ENCODE assay signal across 11 cellular contexts in the genomic region with DNA sequence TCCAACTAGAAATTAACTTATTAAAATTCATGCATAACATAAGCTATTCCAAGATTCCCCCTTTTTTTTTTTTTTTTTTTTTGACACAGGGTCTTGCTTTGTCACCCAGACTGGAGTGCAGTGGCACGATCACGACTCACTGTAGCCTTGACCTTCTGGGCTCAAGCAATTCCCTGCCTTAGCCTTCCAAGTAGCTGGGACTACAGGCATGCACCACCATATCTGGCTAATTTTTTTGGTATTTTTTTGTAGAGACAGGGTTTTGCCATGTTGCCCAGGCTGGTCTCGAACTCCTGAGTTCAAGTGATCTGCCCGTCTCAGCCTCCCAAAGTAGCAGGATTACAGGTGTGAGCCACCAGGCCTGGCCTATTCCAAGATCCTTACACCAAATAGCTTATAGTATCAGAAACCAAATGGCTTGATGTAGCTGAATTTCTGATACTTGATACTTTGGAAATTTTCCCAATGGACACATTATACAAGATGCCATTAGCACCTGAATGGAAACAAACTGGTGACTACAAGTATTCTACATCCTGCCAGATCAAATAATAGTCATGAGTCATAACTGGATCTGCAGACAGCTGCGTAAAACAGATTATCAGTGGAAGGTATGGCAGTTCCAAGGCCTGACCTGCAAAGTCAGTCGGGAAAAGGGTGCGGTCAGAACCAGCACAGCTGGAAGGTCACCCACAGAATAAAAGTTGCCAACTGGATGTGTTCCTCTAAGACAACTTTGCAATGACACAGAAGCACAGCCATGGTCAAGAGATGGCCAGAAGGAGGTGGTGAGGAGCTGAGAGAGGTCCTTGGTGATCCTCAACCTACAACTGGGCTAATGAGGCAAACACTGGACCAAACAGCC. TPM values are rescaled to one million over a fixed set of nuclear protein-coding genes. Genes with fewer than 3 reads are reported as not detected.
DNase-seq lines count a peak whose midpoint lies in the region; ATAC-seq and TF ChIP-seq lines count a peak whose summit lies in the region.
"Had no signal": no experiment of that assay in that cellular context is flagged by ENCODE, and none has a peak within 500 bp of the region (broad histone marks: within the 10 kb centered on the region; RNA-seq: fewer than 3 reads in every experiment).

No MANE protein-coding gene starts in this region.

- no peak overlapping the region for H3K4me3 Mint-ChIP-seq in chondrocyte (ENCODE audit: unreplicated experiment)
- H3K4me3 Mint-ChIP-seq: stimulated activated naive CD8-positive, alpha-beta T cell treated with anti-CD3 and anti-CD28 coated beads, Interleukin-15, Interleukin-2, amounts not matched to agents 100 ng/mL and 50 ng/mL, for 24 hours had no signal

- 42 to 58% (median 48%) methylated on average over 7 of the region's 7 CpGs for WGBS in psoas muscle, 3 donors

- no peak overlapping the region for H3K27ac Mint-ChIP-seq in chondrocyte (ENCODE audit: unreplicated experiment)
- H3K27ac Mint-ChIP-seq: stimulated activated naive CD8-positive, alpha-beta T cell treated with anti-CD3 and anti-CD28 coated beads, Interleukin-15, Interleukin-2, amounts not matched to agents 100 ng/mL and 50 ng/mL, for 24 hours had no signal

- H3K27me3 ChIP-seq in psoas muscle (ENCODE audit: insufficient read depth in 3 of 3, low read length in 2 of 3): no peaks in the 10 kb centered on the region

- H3K27ac ChIP-seq in psoas muscle: peak overlapping the region; percentile 66

- no peaks in the 10 kb centered on the region for H3K27me3 Mint-ChIP-seq in chondrocyte (ENCODE audit: low read depth)
- H3K27me3 Mint-ChIP-seq: stimulated activated naive CD8-positive, alpha-beta T cell treated with anti-CD3 and anti-CD28 coated beads, Interleukin-15, Interleukin-2, amounts not matched to agents 100 ng/mL and 50 ng/mL, for 24 hours had no signal

- peak; percentile 92 to 94 (median 93) for ATAC-seq in psoas muscle

- no peak for TF ChIP-seq CTCF in cardiac fibroblast (IDR thresholded peaks at IDR 0.05; ENCODE audit: low read depth, low read length)
- TF ChIP-seq CTCF in psoas muscle (IDR thresholded peaks at IDR 0.05): peak; percentile 7
- TF ChIP-seq CTCF in chondrocyte (IDR thresholded peaks at IDR 0.05): no peak

- H3K9me3 ChIP-seq in psoas muscle: no peaks in the 10 kb centered on the region

- no peaks in the 10 kb centered on the region for H3K4me1 Mint-ChIP-seq in chondrocyte (ENCODE audit: low read depth)

- H3K36me3 Mint-ChIP-seq in chondrocyte (ENCODE audit: low read depth): no peaks in the 10 kb centered on the region

- H3K4me1 ChIP-seq in psoas muscle: peaks cover 11% of the 10 kb centered on the region

- intact Hi-C loops in psoas muscle (cut with DNase I) (loop anchor here in 1 of 2 donors (5.0 kb wide), 1 partner anchor 48 kb away; no protein-coding TSS in a partner anchor), posterior vena cava (cut with DNase I) (no loop called here)

- no peaks in the 10 kb centered on the region for H3K9me3 Mint-ChIP-seq in chondrocyte (ENCODE audit: low read depth)
- H3K9me3 Mint-ChIP-seq: stimulated activated naive CD8-positive, alpha-beta T cell treated with anti-CD3 and anti-CD28 coated beads, Interleukin-15, Interleukin-2, amounts not matched to agents 100 ng/mL and 50 ng/mL, for 24 hours had no signal

- H3K36me3 ChIP-seq in psoas muscle (ENCODE audit: insufficient read depth in 1 of 2, low read depth in 1 of 2): no peaks in the 10 kb centered on the region

- DNase-seq in HCEC 1CT (peak; percentile 23), NCI-H2171 treated with DMSO at 0.1 percent for 48 hours (lab: John Stamatoyannopoulos, UW) (peak; percentile 73), cardiac fibroblast (ENCODE audit: low read depth in 2 of 2) (peak; percentile 42 to 46), psoas muscle (peak; percentile 23 to 68), posterior vena cava (ENCODE audit: low spot score) (no peak), chondrocyte (ENCODE audit: low spot score) (no peak)
- no peak for DNase-seq in activated CD4-positive, CD25-positive, alpha-beta regulatory T cell (lab: John Stamatoyannopoulos, UW)
- DNase-seq: activated T-cell treated with anti-CD3 and anti-CD28 coated beads, Interleukin-2, amount 50 U/mL, for 48 hours; GF-D8; MV-4-11 had no signal

- H3K4me3 ChIP-seq in cardiac fibroblast (replicated peaks in 1 of 2; ENCODE audit: low read depth in 2 of 2, low read length in 2 of 2): no peak overlapping the region
- H3K4me3 ChIP-seq in psoas muscle: no peak overlapping the region

RNA-seq across cellular contexts. Expression of a gene that starts 14.5 kb away (rescaled TPM):
- total RNA-seq in psoas muscle: 10 to 100 TPM; 46.9 to 78.1 (median 50.4) TPM
- 10 to 100 TPM; 68.8 to 90.2 (median 81.0) TPM for polyA plus RNA-seq in psoas muscle
- total RNA-seq in posterior vena cava: 10 to 100 TPM; 32.9 to 39.9 TPM
- 41.1 to 70.4 TPM (median 41.6 TPM) in 3 replicates for total RNA-seq in chondrocyte

RNA-seq across cellular contexts. Expression of a gene that starts 14.8 kb away (rescaled TPM):
- 10 to 100 TPM; 31.7 to 43.2 (median 37.6) TPM for total RNA-seq in psoas muscle
- polyA plus RNA-seq in psoas muscle: 10 to 100 TPM; 13.9 to 35.0 (median 15.2) TPM
- total RNA-seq in posterior vena cava: 10 to 100 TPM; 34.6 to 42.0 TPM
- 50.4 to 62.9 TPM (median 61.8 TPM) in 3 replicates for total RNA-seq in chondrocyte

RNA-seq across cellular contexts. Expression of a gene that starts 35.1 kb away (rescaled TPM):
- total RNA-seq in psoas muscle: 10 to 100 TPM in 1 of 4 donors, 1 to 10 TPM in 3; 3.8 to 11.9 (median 5.7) TPM
- polyA plus RNA-seq in psoas muscle: 1 to 10 TPM; 2.7 to 4.9 (median 4.2) TPM
- 10 to 100 TPM; 17.9 to 19.8 TPM for total RNA-seq in posterior vena cava
- total RNA-seq in chondrocyte: 26.2 to 36.5 TPM (median 29.2 TPM) in 3 replicates

RNA-seq across cellular contexts. Expression of a gene that starts 46.4 kb away (rescaled TPM):
- total RNA-seq in psoas muscle (1 to 10 TPM in 2 of 4 donors, under 1 TPM in 2; 0.26 to 3.3 (median 1.4) TPM), posterior vena cava (1 to 10 TPM; 4.1 to 4.7 TPM), chondrocyte (4.9 to 13.0 TPM (median 6.1 TPM) in 3 replicates)
- 10 to 100 TPM in 1 of 3 donors, 1 to 10 TPM in 2; 3.8 to 13.3 (median 5.3) TPM for polyA plus RNA-seq in psoas muscle

RNA-seq across cellular contexts. Expression of a gene that starts 52.8 kb away (rescaled TPM):
- 10 to 100 TPM; 15.0 to 33.8 (median 28.0) TPM for total RNA-seq in psoas muscle
- 10 to 100 TPM; 12.7 to 15.8 (median 14.2) TPM for polyA plus RNA-seq in psoas muscle
- 10 to 100 TPM; 22.2 to 24.8 TPM for total RNA-seq in posterior vena cava
- total RNA-seq in chondrocyte: 23.7 to 41.5 TPM (median 38.7 TPM) in 3 replicates

Comparison
In these comparisons a context has a peak if more than half of its experiments do, and no peak if none do; other contexts are left out.
1. DNase-seq: peak in HCEC 1CT (single experiment), NCI-H2171 treated with DMSO at 0.1 percent for 48 hours (single experiment), cardiac fibroblast (2 of 2) and psoas muscle (2 of 2); none in activated CD4-positive, CD25-positive, alpha-beta regulatory T cell (0 of 4), posterior vena cava (single experiment) and chondrocyte (single experiment).